In genomic region chr16:57044931-57045693, GRCh38 we compare ENCODE assay signal across 1 cellular context.
TF ChIP-seq lines count a peak whose summit lies in the region.

No MANE protein-coding gene starts in this region.

TF ChIP-seq in HepG2, 621 proteins besides CTCF, POLR2A, EP300 and RAD21 (continues in another document):
- no peak for TF ChIP-seq ETS1 (CRISPR knock-in tag; IDR thresholded peaks at IDR 0.05)
- TF ChIP-seq KDM1A (CRISPR knock-in tag; IDR thresholded peaks at IDR 0.05) = no peak
- TF ChIP-seq ZBTB34 (CRISPR knock-in tag; IDR thresholded peaks at IDR 0.05) = no peak
- no peak for TF ChIP-seq DNMT3B (CRISPR knock-in tag; conservative IDR thresholded peaks at IDR 0.05)
- no peak for TF ChIP-seq NFRKB (IDR thresholded peaks at IDR 0.05)
- no peak for TF ChIP-seq MXD1 (CRISPR knock-in tag; IDR thresholded peaks at IDR 0.05)
- no peak for TF ChIP-seq NBN (conservative IDR thresholded peaks at IDR 0.05)
- TF ChIP-seq ZSCAN29 (CRISPR knock-in tag; conservative IDR thresholded peaks at IDR 0.05) = no peak
- TF ChIP-seq SOX6 (IDR thresholded peaks at IDR 0.05) = no peak
- TF ChIP-seq SOX6 (CRISPR knock-in tag; IDR thresholded peaks at IDR 0.05) = no peak
- no peak for TF ChIP-seq MED1 (CRISPR knock-in tag; IDR thresholded peaks at IDR 0.05)
- TF ChIP-seq DBP (CRISPR knock-in tag; IDR thresholded peaks at IDR 0.05; ENCODE audit: not compliant biosample characterization) = no peak
- no peak for TF ChIP-seq FOXM1 (CRISPR knock-in tag; IDR thresholded peaks at IDR 0.05)
- TF ChIP-seq PRDM10 (CRISPR knock-in tag; IDR thresholded peaks at IDR 0.05; ENCODE audit: low read depth) = no peak
- TF ChIP-seq ZNF512B (CRISPR knock-in tag; IDR thresholded peaks at IDR 0.05; ENCODE audit: borderline replicate concordance) = no peak
- no peak for TF ChIP-seq ZNF580 (CRISPR knock-in tag; IDR thresholded peaks at IDR 0.05; ENCODE audit: borderline replicate concordance, low read depth)
- TF ChIP-seq EZH2 (conservative IDR thresholded peaks at IDR 0.05; ENCODE audit: low read depth, low read length) = no peak
- 0 out of 2 replicates have a peak, but pooled peaks have one; percentile 23 for TF ChIP-seq ZNF646 (CRISPR knock-in tag; IDR thresholded peaks at IDR 0.05)
- no peak for TF ChIP-seq ZNF549 (CRISPR knock-in tag; IDR thresholded peaks at IDR 0.05)
- TF ChIP-seq PLSCR1 (CRISPR knock-in tag; IDR thresholded peaks at IDR 0.05; ENCODE audit: borderline replicate concordance) = no peak
- TF ChIP-seq ZUFSP (CRISPR knock-in tag; IDR thresholded peaks at IDR 0.05; ENCODE audit: borderline replicate concordance) = no peak
- no peak for TF ChIP-seq GPBP1L1 (CRISPR knock-in tag; IDR thresholded peaks at IDR 0.05)
- TF ChIP-seq SMARCC2 (IDR thresholded peaks at IDR 0.05) = no peak
- 0 out of 2 replicates have a peak, but pooled peaks have one; percentile 40 for TF ChIP-seq NCOA1 (CRISPR knock-in tag; IDR thresholded peaks at IDR 0.05)
- no peak for TF ChIP-seq KDM3A (CRISPR knock-in tag; IDR thresholded peaks at IDR 0.05; ENCODE audit: low read depth)
- TF ChIP-seq SALL2 (CRISPR knock-in tag; IDR thresholded peaks at IDR 0.05) = no peak
- TF ChIP-seq FOXO1 (CRISPR knock-in tag; IDR thresholded peaks at IDR 0.05) = no peak
- no peak for TF ChIP-seq HNRNPUL1 (IDR thresholded peaks at IDR 0.05; ENCODE audit: low read depth, low read length)
- TF ChIP-seq HES4 (CRISPR knock-in tag; IDR thresholded peaks at IDR 0.05; ENCODE audit: borderline replicate concordance) = 0 out of 2 replicates have a peak, but pooled peaks have one; percentile 47
- TF ChIP-seq ZNF234 (CRISPR knock-in tag; conservative IDR thresholded peaks at IDR 0.05) = no peak
- no peak for TF ChIP-seq MTA3 (CRISPR knock-in tag; IDR thresholded peaks at IDR 0.05)
